Comparison of ENCODE assay signal across 18 cellular contexts in genomic region chr4:56448301-56448700, GRCh38. TPM values are rescaled to one million over a fixed set of nuclear protein-coding genes. Genes with fewer than 3 reads are reported as not detected.
"Had no signal": no experiment of that assay in that cellular context is flagged by ENCODE, and none has a peak within 500 bp of the region (broad histone marks: within the 10 kb centered on the region; RNA-seq: fewer than 3 reads in every experiment).

No MANE protein-coding gene starts in this region.

- DNase-seq: activated B cell treated with CpG ODN at 0.5 μM for 24 hours; activated CD4-positive, alpha-beta T cell treated with anti-CD3 and anti-CD28 coated beads for 48 hours; effector CD4-positive, alpha-beta T cell; immature natural killer cell; mucosa of descending colon; naive thymus-derived CD8-positive, alpha-beta T cell; ovary; psoas muscle; right lobe of liver; stimulated activated CD4-positive, alpha-beta T cell treated with anti-CD3 and anti-CD28 coated beads, Interleukin-4, amount 100 ng/mL, for 1 hour; testis had no signal

- H3K36me3 ChIP-seq: ovary had no signal

- ATAC-seq: gastroesophageal sphincter; mucosa of descending colon; naive thymus-derived CD8-positive, alpha-beta T cell; psoas muscle; right lobe of liver had no signal

- H3K4me3 Mint-ChIP-seq: activated B cell treated with CpG ODN at 0.5 μM for 24 hours; activated naive CD8-positive, alpha-beta T cell; activated T-helper 1 cell treated with anti-CD3 and anti-CD28 coated beads, Interleukin-12 subunit alpha, Interleukin-12 subunit beta, Interleukin-2, Interleukin-4 antibody, amounts not matched to agents 30 ng/mL and 10 ng/mL and 1 ng/mL, durations not matched to agents 14 hours and 24 hours and 36 hours; central memory CD8-positive, alpha-beta T cell; immature natural killer cell; memory B cell; naive thymus-derived CD8-positive, alpha-beta T cell; type B pancreatic cell had no signal

- H3K27me3 ChIP-seq: gastroesophageal sphincter, ovary, right lobe of liver, testis had no signal

- H3K4me3 ChIP-seq: gastroesophageal sphincter, mucosa of descending colon, ovary, psoas muscle, right lobe of liver, smooth muscle cell, testis had no signal

- H3K27ac ChIP-seq: gastroesophageal sphincter, ovary, psoas muscle, right lobe of liver, testis had no signal

- H3K27me3 Mint-ChIP-seq: activated B cell treated with CpG ODN at 0.5 μM for 24 hours; activated naive CD8-positive, alpha-beta T cell; central memory CD8-positive, alpha-beta T cell; memory B cell; naive thymus-derived CD8-positive, alpha-beta T cell; type B pancreatic cell had no signal

- H3K27ac Mint-ChIP-seq: activated B cell treated with CpG ODN at 0.5 μM for 24 hours; activated naive CD8-positive, alpha-beta T cell; activated T-helper 1 cell treated with anti-CD3 and anti-CD28 coated beads, Interleukin-12 subunit alpha, Interleukin-12 subunit beta, Interleukin-2, Interleukin-4 antibody, amounts not matched to agents 30 ng/mL and 10 ng/mL and 1 ng/mL, durations not matched to agents 14 hours and 24 hours and 36 hours; immature natural killer cell; memory B cell; type B pancreatic cell had no signal

- H3K4me1 ChIP-seq: gastroesophageal sphincter, psoas muscle, testis had no signal

- H3K9me3 ChIP-seq: gastroesophageal sphincter, mucosa of descending colon, ovary, psoas muscle, right lobe of liver, testis had no signal

- H3K4me1 Mint-ChIP-seq: activated B cell treated with CpG ODN at 0.5 μM for 24 hours; central memory CD8-positive, alpha-beta T cell; immature natural killer cell had no signal

- H3K9me3 Mint-ChIP-seq: activated B cell treated with CpG ODN at 0.5 μM for 24 hours; activated T-helper 1 cell treated with anti-CD3 and anti-CD28 coated beads, Interleukin-12 subunit alpha, Interleukin-12 subunit beta, Interleukin-2, Interleukin-4 antibody, amounts not matched to agents 30 ng/mL and 10 ng/mL and 1 ng/mL, durations not matched to agents 14 hours and 24 hours and 36 hours; central memory CD8-positive, alpha-beta T cell; immature natural killer cell; memory B cell; type B pancreatic cell had no signal

RNA-seq across cellular contexts. Expression of gene ARL9, which starts 57.3 kb away (rescaled TPM):
- polyA plus RNA-seq: naive thymus-derived CD8-positive, alpha-beta T cell had no signal
